7 cellular contexts compared by ENCODE assay signal in genomic region chr22:44943701-44944324, GRCh38.
"Had no signal": no experiment of that assay in that cellular context is flagged by ENCODE, and none has a peak within 500 bp of the region (broad histone marks: within the 10 kb centered on the region; RNA-seq: fewer than 3 reads in every experiment).

No MANE protein-coding gene starts in this region.

- H3K4me3 Mint-ChIP-seq: GM23338, IgD-negative memory B cell had no signal

- H3K9me3 Mint-ChIP-seq: GM23338, IgD-negative memory B cell had no signal

- H3K4me2 ChIP-seq: GM23338 had no signal

- H3K4me3 ChIP-seq: GM23338 had no signal

- ATAC-seq: GM23338, HepG2 had no signal

- H3K27ac Mint-ChIP-seq: GM23338, IgD-negative memory B cell had no signal

- H2AFZ ChIP-seq: GM23338 had no signal

- DNase-seq: H7, HCEC 1CT, KBM-7 had no signal

- FAIRE-seq: HepG2 had no signal

- H3K27ac ChIP-seq: HL-60 had no signal

- H3K36me3 Mint-ChIP-seq: IgD-negative memory B cell had no signal
